In genomic region chr12:575948-576612, GRCh38 we compare ENCODE assay signal across 8 cellular contexts.
DNase-seq lines count a peak whose midpoint lies in the region; ATAC-seq, FAIRE-seq and TF ChIP-seq lines count a peak whose summit lies in the region.

No MANE protein-coding gene starts in this region.

- H3K27me3 ChIP-seq in Karpas-422 (ENCODE audit: low read length) (no peaks in the 10 kb centered on the region), gastroesophageal sphincter (no peaks in the 10 kb centered on the region)

- H3K9me3 ChIP-seq in Karpas-422 (ENCODE audit: low read length) (no peaks in the 10 kb centered on the region), gastroesophageal sphincter (no peaks in the 10 kb centered on the region)

- no peaks in the 10 kb centered on the region for H3K79me2 ChIP-seq in Karpas-422 (ENCODE audit: low read length)

- H3K9ac ChIP-seq in Karpas-422 (ENCODE audit: low read length): peak overlapping the region; percentile 66

- peak overlapping the region; percentile 25 for H3K4me2 ChIP-seq in Karpas-422 (ENCODE audit: low read depth, low read length, poor library complexity, severe bottlenecking)

- TF ChIP-seq EP300 in gastroesophageal sphincter (IDR thresholded peaks at IDR 0.05): no peak

- no peaks in the 10 kb centered on the region for H3K9me2 ChIP-seq in Karpas-422 (replicated peaks; ENCODE audit: insufficient read depth, low read length)

- peak overlapping the region; percentile 39; the same call in 1 of the 2 replicates for H3K27ac ChIP-seq in Karpas-422 (ENCODE audit: low read length)
- H3K27ac ChIP-seq in gastroesophageal sphincter: peak overlapping the region in 3 of 4 donors; percentile 65 to 73 (median 71)
- peak overlapping the region; percentile 40 for H3K27ac ChIP-seq in temporal lobe (ENCODE audit: low read depth, low read length)

- TF ChIP-seq POLR2A in Raji (IDR thresholded peaks at IDR 0.05; ENCODE audit: insufficient read depth, low read depth, low read length) (peak; percentile 69), gastroesophageal sphincter (IDR thresholded peaks at IDR 0.05) (no peak)

- no peak overlapping the region; the same call in 1 of the 2 replicates for H3K4me3 ChIP-seq in AG09309 (ENCODE audit: control insufficient read depth, low read depth, low read length)
- H3K4me3 ChIP-seq in Karpas-422 (ENCODE audit: low read length): peak overlapping the region; percentile 21; the same call in 1 of the 2 replicates
- H3K4me3 ChIP-seq in gastroesophageal sphincter: peak overlapping the region in 1 of 2 donors; percentile 20

- H3K36me3 ChIP-seq in Karpas-422 (ENCODE audit: insufficient read depth, low read length): no peaks in the 10 kb centered on the region
- no peaks in the 10 kb centered on the region for H3K36me3 ChIP-seq in gastroesophageal sphincter

- no peaks in the 10 kb centered on the region for H4K20me1 ChIP-seq in Karpas-422 (ENCODE audit: insufficient read depth, low read depth, low read length)

- WGBS in gastroesophageal sphincter (ENCODE audit: low coverage in 1 of 2), 2 donors: 18% methylated on average over 6 of the region's 39 CpGs; no CpG with 5 or more reads in 1 of the 2 donors

- TF ChIP-seq CTCF in AG09309 (IDR thresholded peaks at IDR 0.05; ENCODE audit: control insufficient read depth, insufficient read depth, low read depth, low read length, missing control alignments): peak; percentile 78
- peak; percentile 99 to 100 (median 100) for TF ChIP-seq CTCF in gastroesophageal sphincter (IDR thresholded peaks at IDR 0.05)
- TF ChIP-seq CTCF in omental fat pad (IDR thresholded peaks at IDR 0.05): peak in 2 of 3 donors; percentile 97 to 98

- peak overlapping the region; percentile 65; the same call in 1 of the 2 replicates for H2AFZ ChIP-seq in Karpas-422 (ENCODE audit: low read length)

- FAIRE-seq in GM19239 (lab: Jason Lieb, UNC): peak; percentile 79

- ATAC-seq in gastroesophageal sphincter (peak; percentile 76), omental fat pad (ENCODE audit: low FRiP score) (peak; percentile 75)

- H3K4me1 ChIP-seq in Karpas-422 (ENCODE audit: low read length) (peaks cover 23% of the 10 kb centered on the region), gastroesophageal sphincter (peaks cover 0 to 53% (median 15%) of the 10 kb centered on the region in 3 donors)

- DNase-seq in AG09309 (ENCODE audit: low read depth): no peak
- DNase-seq in GM19239 (ENCODE audit: insufficient read length, low spot score): peak; percentile 95
- DNase-seq in Karpas-422: peak; percentile 94
- peak; percentile 78 for DNase-seq in activated gamma-delta T cell treated with anti-CD3 and anti-CD28 coated beads, Interleukin-2, amount 50 U/mL, for 16 hours (ENCODE audit: low read depth)
- peak; percentile 47 for DNase-seq in omental fat pad (ENCODE audit: low spot score)
